11 cellular contexts compared by ENCODE assay signal in the genomic region with DNA sequence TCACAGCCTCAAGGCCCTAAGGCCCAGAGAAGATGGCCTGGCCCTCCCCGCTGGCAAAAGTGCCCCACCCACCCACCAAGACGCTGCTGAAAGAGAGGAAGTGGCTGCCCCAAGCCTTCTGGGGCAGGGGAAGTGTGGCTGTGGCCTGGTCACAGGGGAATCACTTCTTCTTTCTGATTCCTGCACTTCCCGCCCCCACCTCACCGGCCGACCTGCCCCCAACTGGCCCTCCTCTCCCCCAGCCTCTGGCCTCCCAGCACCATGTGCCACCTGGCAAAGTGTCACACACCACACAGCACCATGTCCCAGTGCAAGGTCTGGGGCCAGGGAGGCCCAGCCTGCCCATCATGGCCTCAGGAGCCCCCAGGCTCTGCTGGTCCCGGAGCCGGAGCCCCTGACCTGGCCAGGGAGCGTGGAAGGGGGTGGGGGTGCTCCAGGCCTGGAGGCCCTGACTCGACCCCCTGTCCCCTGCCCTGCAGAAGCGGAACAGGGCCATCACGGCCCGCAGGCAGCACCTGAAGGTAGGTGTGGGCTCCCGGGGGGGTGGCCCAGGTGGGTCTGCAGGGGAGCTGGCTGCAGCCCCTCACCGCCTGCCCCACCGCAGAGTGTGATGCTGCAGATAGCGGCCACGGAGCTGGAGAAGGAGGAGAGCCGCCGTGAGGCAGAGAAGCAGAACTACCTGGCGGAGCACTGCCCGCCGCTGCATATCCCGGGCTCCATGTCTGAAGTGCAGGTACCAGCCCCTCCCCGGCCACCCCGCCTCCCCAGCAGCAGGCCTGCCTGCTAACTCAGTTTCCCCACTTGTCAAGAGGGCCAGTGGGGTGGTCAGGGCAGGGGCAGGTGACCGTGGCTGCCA. TPM values are rescaled to one million over a fixed set of nuclear protein-coding genes. Genes with fewer than 3 reads are reported as not detected.
A peak's percentile ranks its signal among the peaks of the same experiment; 100 is the strongest.
DNase-seq lines count a peak whose midpoint lies in the region; ATAC-seq, FAIRE-seq and TF ChIP-seq lines count a peak whose summit lies in the region.
"Had no signal": no experiment of that assay in that cellular context is flagged by ENCODE, and none has a peak within 500 bp of the region (broad histone marks: within the 10 kb centered on the region; RNA-seq: fewer than 3 reads in every experiment).

No MANE protein-coding gene starts in this region.

- H3K36me3 ChIP-seq in right atrium auricular region (no peaks in the 10 kb centered on the region), Peyer's patch (no peaks in the 10 kb centered on the region), kidney (ENCODE audit: control insufficient read depth in 1 of 2, insufficient read depth in 2 of 2, low read length in 2 of 2) (no peaks in the 10 kb centered on the region)
- H3K36me3 ChIP-seq: BE2C, prostate gland had no signal

- H3K27ac Mint-ChIP-seq in chondrocyte (ENCODE audit: unreplicated experiment) = no peak overlapping the region

- H3K4me3 ChIP-seq in right atrium auricular region (no peak overlapping the region), Peyer's patch (peak overlapping the region in 2 of 4 donors; percentile 18 to 30), kidney (ENCODE audit: low read length in 2 of 2) (no peak overlapping the region)
- H3K4me3 ChIP-seq: prostate gland had no signal

- H3K27ac ChIP-seq in right atrium auricular region = peak overlapping the region in 1 of 2 donors; percentile 29
- peak overlapping the region; percentile 11 to 81 (median 47) for H3K27ac ChIP-seq in Peyer's patch
- no peak overlapping the region for H3K27ac ChIP-seq in kidney (ENCODE audit: low read depth in 2 of 2, low read length in 2 of 2)
- H3K27ac ChIP-seq: KMS-11, prostate gland had no signal

- H3K27me3 ChIP-seq in right atrium auricular region (no peaks in the 10 kb centered on the region), Peyer's patch (no peaks in the 10 kb centered on the region)
- H3K27me3 ChIP-seq: BE2C had no signal

- no peaks in the 10 kb centered on the region for H3K9me3 ChIP-seq in right atrium auricular region
- H3K9me3 ChIP-seq in Peyer's patch = no peaks in the 10 kb centered on the region
- no peaks in the 10 kb centered on the region for H3K9me3 ChIP-seq in kidney (ENCODE audit: control insufficient read depth in 1 of 2, low read length in 2 of 2)
- H3K9me3 ChIP-seq: BE2C, prostate gland had no signal

- ATAC-seq in Right ventricle myocardium inferior = peak; percentile 10

- intact Hi-C loops in Right ventricle myocardium inferior (cut with DNase I) = loop anchor here (2.0 kb wide), 2 partner anchors 43 to 77 kb away; no protein-coding TSS in a partner anchor
- intact Hi-C loops in kidney (cut with DNase I) = loop anchor here (10.0 kb wide), 1 partner anchor 315 kb away; no protein-coding TSS in a partner anchor

- H3K27me3 Mint-ChIP-seq in chondrocyte (ENCODE audit: low read depth) = no peaks in the 10 kb centered on the region

- H3K4me1 Mint-ChIP-seq in chondrocyte (ENCODE audit: low read depth) = peaks cover 7% of the 10 kb centered on the region

- TF ChIP-seq POLR2A in Peyer's patch (IDR thresholded peaks at IDR 0.05) = no peak

- TF ChIP-seq CTCF in right atrium auricular region (IDR thresholded peaks at IDR 0.05) (no peak), Peyer's patch (IDR thresholded peaks at IDR 0.05) (no peak), kidney (IDR thresholded peaks at IDR 0.05; ENCODE audit: borderline replicate concordance, extremely low read depth, insufficient read depth) (no peak), chondrocyte (IDR thresholded peaks at IDR 0.05) (no peak)

- H3K4me1 ChIP-seq in right atrium auricular region (peaks cover 0 to 31% of the 10 kb centered on the region in 2 donors), Peyer's patch (peaks cover 3 to 48% (median 28%) of the 10 kb centered on the region in 4 donors), kidney (ENCODE audit: control insufficient read depth in 1 of 2, insufficient read depth in 1 of 2, low read depth in 1 of 2, low read length in 2 of 2) (peaks cover 2 to 10% of the 10 kb centered on the region in 2 donors)
- H3K4me1 ChIP-seq: BE2C, prostate gland had no signal

- no peak for FAIRE-seq in kidney (lab: Jason Lieb, UNC)

- no peaks in the 10 kb centered on the region for H3K9me3 Mint-ChIP-seq in chondrocyte (ENCODE audit: low read depth)

- peak; percentile 91 for DNase-seq in Right ventricle myocardium inferior (ENCODE audit: missing footprints)
- no peak for DNase-seq in right atrium auricular region (ENCODE audit: low spot score)
- DNase-seq in Peyer's patch = peak; percentile 50 to 91 (median 88)
- DNase-seq in kidney = peak; percentile 82
- DNase-seq in NCI-H1092 (lab: John Stamatoyannopoulos, UW) = no peak
- DNase-seq in NCI-H1930 (lab: John Stamatoyannopoulos, UW) = no peak
- no peak for DNase-seq in chondrocyte (ENCODE audit: low spot score)
- no peak for DNase-seq in H4 (ENCODE audit: low spot score)
- DNase-seq: BE2C had no signal

- H3K9ac ChIP-seq in kidney (ENCODE audit: low read length in 2 of 2) = no peak overlapping the region
- H3K9ac ChIP-seq: KMS-11 had no signal

- H3K36me3 Mint-ChIP-seq in chondrocyte (ENCODE audit: low read depth) = no peaks in the 10 kb centered on the region

- H3K4me3 Mint-ChIP-seq in chondrocyte (ENCODE audit: unreplicated experiment) = no peak overlapping the region

RNA-seq across cellular contexts. Expression of a gene that starts 1.4 kb away (rescaled TPM):
- total RNA-seq in Right ventricle myocardium inferior (0.35 TPM), right atrium auricular region (not detected), Peyer's patch (10 to 100 TPM in 1 of 4 donors, 1 to 10 TPM in 2, not detected in 1; 4.7 to 23.9 (median 9.3) TPM), kidney (1.3 TPM), chondrocyte (1.3 to 3.2 TPM (median 1.4 TPM) in 3 replicates)
- polyA plus RNA-seq in kidney (ENCODE audit: insufficient read depth, low read depth, low replicate concordance) = not detected
- total RNA-seq in H4 (2014; rRNA removed; shearing (Covaris generic)) = not detected in 2 replicates

RNA-seq across cellular contexts. Expression of a gene that starts 5.4 kb away (rescaled TPM):
- total RNA-seq in Right ventricle myocardium inferior = not detected
- total RNA-seq in right atrium auricular region = not detected
- total RNA-seq in Peyer's patch = 10 to 100 TPM in 3 of 4 donors, not detected in 1; 21.3 to 57.6 (median 44.6) TPM
- 1.7 TPM for total RNA-seq in kidney
- polyA plus RNA-seq in kidney (ENCODE audit: insufficient read depth, low read depth, low replicate concordance) = 1.2 TPM
- total RNA-seq in chondrocyte = 7.1 to 20.4 TPM (median 7.3 TPM) in 3 replicates
- not detected in 2 replicates for total RNA-seq in H4 (2014; rRNA removed; shearing (Covaris generic))

RNA-seq across cellular contexts. Expression of a gene that starts 12.7 kb away (rescaled TPM):
- total RNA-seq in Right ventricle myocardium inferior = 22.5 TPM
- 10 to 100 TPM in 1 of 2 donors, 1 to 10 TPM in 1; 7.9 to 12.1 TPM for total RNA-seq in right atrium auricular region
- total RNA-seq in Peyer's patch = 100 to 1,000 TPM in 1 of 4 donors, 10 to 100 TPM in 3; 10.6 to 175 (median 15.4) TPM
- 26.1 TPM for total RNA-seq in kidney
- 8.4 TPM for polyA plus RNA-seq in kidney (ENCODE audit: insufficient read depth, low read depth, low replicate concordance)
- 7.2 to 27.5 TPM (median 7.4 TPM) in 3 replicates for total RNA-seq in chondrocyte
- 3.3 TPM in 2 replicates for total RNA-seq in H4 (2014; rRNA removed; shearing (Covaris generic))

RNA-seq across cellular contexts. Expression of a gene that starts 51.5 kb away (rescaled TPM):
- total RNA-seq in Right ventricle myocardium inferior (5.0 TPM), right atrium auricular region (under 1 TPM in 1 of 2 donors, not detected in 1; 0.33 TPM), Peyer's patch (not detected), kidney (not detected), chondrocyte (not detected in 3 replicates)
- polyA plus RNA-seq in kidney (ENCODE audit: insufficient read depth, low read depth, low replicate concordance) = not detected
- total RNA-seq in H4 (2014; rRNA removed; shearing (Covaris generic)) = not detected in 2 replicates

Comparison
In these comparisons a context has a peak if more than half of its experiments do, and no peak if none do; other contexts are left out.
1. DNase-seq: peak in Right ventricle myocardium inferior (single experiment), Peyer's patch (3 of 3) and kidney (single experiment); none in right atrium auricular region (single experiment), NCI-H1092 (single experiment), NCI-H1930 (0 of 2), chondrocyte (single experiment) and H4 (single experiment).
2. H3K27ac ChIP-seq: peak in Peyer's patch (4 of 4); none in kidney (0 of 2).